In the genomic region with DNA sequence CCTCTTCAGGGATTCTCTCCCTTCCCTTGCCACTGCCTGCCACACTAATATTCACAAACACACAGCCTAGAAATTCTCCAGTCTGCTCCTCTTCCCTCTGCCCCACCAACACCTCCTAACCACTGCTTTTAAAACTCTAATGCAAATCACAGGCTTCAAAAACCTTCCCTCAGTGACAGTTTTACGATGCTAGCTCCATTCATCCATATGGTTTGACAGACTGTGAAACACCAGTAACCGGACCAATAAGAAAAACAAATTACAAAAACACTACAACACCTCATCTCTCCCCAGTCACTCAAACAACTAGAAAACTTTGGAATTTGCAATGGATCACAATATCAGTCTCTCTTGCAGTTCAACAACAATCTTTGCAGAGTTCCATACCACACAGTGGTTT, we compare ENCODE assay signal across 25 cellular contexts. TPM values are rescaled to one million over a fixed set of nuclear protein-coding genes. Genes with fewer than 3 reads are reported as not detected.
A peak's percentile ranks its signal among the peaks of the same experiment; 100 is the strongest.
DNase-seq lines count a peak whose midpoint lies in the region; ATAC-seq and TF ChIP-seq lines count a peak whose summit lies in the region.
"Had no signal": no experiment of that assay in that cellular context is flagged by ENCODE, and none has a peak within 500 bp of the region (broad histone marks: within the 10 kb centered on the region; RNA-seq: fewer than 3 reads in every experiment).

No MANE protein-coding gene starts in this region.

- CTCF ChIA-PET in HEK293 (lab: Yijun Ruan, JAX), result interaction anchor here (1.1 kb wide), 1 partner anchor 12 kb away, joined by 3 read pairs; no protein-coding TSS in a partner anchor
- CTCF ChIA-PET in activated CD8-positive, alpha-beta memory T cell treated with anti-CD3 and anti-CD28 coated beads, Interleukin-2, amount 10 ng/mL, durations not matched to agents 7 days and 5 days (lab: Charles Lee), result interaction anchor here (1.4 to 2.4 kb wide), 2 partner anchors 17 to 371 kb away, joined by 3 to 10 read pairs; no protein-coding TSS in a partner anchor

- H3K4me3 Mint-ChIP-seq in activated CD8-positive, alpha-beta memory T cell treated with anti-CD3 and anti-CD28 coated beads, Interleukin-2, amount 10 ng/mL, durations not matched to agents 7 days and 5 days, result no peak overlapping the region
- H3K4me3 Mint-ChIP-seq: activated CD4-positive, alpha-beta T cell treated with anti-CD3 and anti-CD28 coated beads, Interleukin-2, amount 10 ng/mL, durations not matched to agents 24 days and 14 days; CD4-positive, alpha-beta memory T cell had no signal

- H3K4me3 ChIP-seq in HEK293 (ENCODE audit: low read depth, low read length) (no peak overlapping the region), mesenchymal stem cell (ENCODE audit: insufficient read depth in 1 of 2, low read depth in 1 of 2, low read length in 2 of 2) (no peak overlapping the region)
- H3K4me3 ChIP-seq: body of pancreas, HAP-1, stomach, thyroid gland had no signal

- no peak for TF ChIP-seq CTCF in HEK293 (tag by site-specific recombination; IDR thresholded peaks at IDR 0.05)

- no peak overlapping the region for H2BK15ac ChIP-seq in mesenchymal stem cell (ENCODE audit: low read depth, poor library complexity, severe bottlenecking)

- H3K14ac ChIP-seq in mesenchymal stem cell (ENCODE audit: low read length in 2 of 2), result no peak overlapping the region

- peaks cover 12% of the 10 kb centered on the region for H3K36me3 Mint-ChIP-seq in activated CD8-positive, alpha-beta memory T cell treated with anti-CD3 and anti-CD28 coated beads, Interleukin-2, amount 10 ng/mL, durations not matched to agents 7 days and 5 days

- H3K9me3 ChIP-seq in HEK293 (ENCODE audit: control insufficient read depth, insufficient read depth, low read depth, low read length) (no peaks in the 10 kb centered on the region), mesenchymal stem cell (ENCODE audit: control insufficient read depth, low read length) (no peaks in the 10 kb centered on the region)
- H3K9me3 ChIP-seq: body of pancreas, HAP-1, neutrophil, stomach, thyroid gland had no signal

- no peak overlapping the region for H3K4ac ChIP-seq in mesenchymal stem cell (ENCODE audit: low read depth in 1 of 2, low read length in 2 of 2)

- no peak overlapping the region for H2AK5ac ChIP-seq in mesenchymal stem cell (ENCODE audit: low read length, severe bottlenecking)

- no peak overlapping the region for H3K18ac ChIP-seq in mesenchymal stem cell (ENCODE audit: low read depth in 1 of 2, low read length in 2 of 2)

- H4K91ac ChIP-seq in mesenchymal stem cell (ENCODE audit: low read length), result no peak overlapping the region

- no peak overlapping the region for H2BK5ac ChIP-seq in mesenchymal stem cell (ENCODE audit: low read depth, low read length, poor library complexity, severe bottlenecking)

- peaks cover 3% of the 10 kb centered on the region for H3K9me3 Mint-ChIP-seq in activated CD8-positive, alpha-beta memory T cell treated with anti-CD3 and anti-CD28 coated beads, Interleukin-2, amount 10 ng/mL, durations not matched to agents 7 days and 5 days (ENCODE audit: low read depth)

- no peak overlapping the region for H3K9ac ChIP-seq in mesenchymal stem cell (ENCODE audit: low read length)

- H3K79me1 ChIP-seq in mesenchymal stem cell (replicated peaks; ENCODE audit: low read length, poor library complexity, severe bottlenecking), result peaks cover 3% of the 10 kb centered on the region

- WGBS in mesenchymal stem cell, result 26% methylated on average over 2 of the region's 2 CpGs

- ATAC-seq in GM18870 (IDR thresholded peaks at IDR 0.05; ENCODE audit: unreplicated experiment), result no peak
- no peak for ATAC-seq in activated CD8-positive, alpha-beta memory T cell treated with anti-CD3 and anti-CD28 coated beads, Interleukin-2, amount 10 ng/mL, durations not matched to agents 7 days and 5 days
- ATAC-seq: body of pancreas had no signal

- peaks cover 50% of the 10 kb centered on the region for H3K27me3 Mint-ChIP-seq in activated CD8-positive, alpha-beta memory T cell treated with anti-CD3 and anti-CD28 coated beads, Interleukin-2, amount 10 ng/mL, durations not matched to agents 7 days and 5 days

- POLR2A ChIA-PET in HEK293 (lab: Yijun Ruan, JAX), result no interaction called here

- H2AFZ ChIP-seq in mesenchymal stem cell (ENCODE audit: low read depth, low read length), result no peak overlapping the region

- H3K4me1 ChIP-seq in HEK293 (ENCODE audit: control insufficient read depth, insufficient read depth, low read length), result peaks cover 11% of the 10 kb centered on the region
- peaks cover 14% of the 10 kb centered on the region for H3K4me1 ChIP-seq in mesenchymal stem cell (ENCODE audit: control insufficient read depth, insufficient read depth, low read depth, low read length)

- no peak overlapping the region for H3K27ac Mint-ChIP-seq in activated CD8-positive, alpha-beta memory T cell treated with anti-CD3 and anti-CD28 coated beads, Interleukin-2, amount 10 ng/mL, durations not matched to agents 7 days and 5 days
- H3K27ac Mint-ChIP-seq: activated CD4-positive, alpha-beta T cell treated with anti-CD3 and anti-CD28 coated beads, Interleukin-2, amount 10 ng/mL, durations not matched to agents 24 days and 14 days; CD4-positive, alpha-beta memory T cell had no signal

- H2BK120ac ChIP-seq in mesenchymal stem cell (ENCODE audit: low read depth, low read length), result no peak overlapping the region

- no peak overlapping the region for H2BK12ac ChIP-seq in mesenchymal stem cell (ENCODE audit: low read length in 2 of 2)

- H3K23ac ChIP-seq in mesenchymal stem cell (ENCODE audit: low read length in 2 of 2), result no peak overlapping the region

- H3K27ac ChIP-seq in HEK293 (ENCODE audit: extremely low read depth, low read depth, low read length) (no peak overlapping the region; the same call in 1 of the 2 replicates), mesenchymal stem cell (ENCODE audit: low read length, poor library complexity, severe bottlenecking) (peak overlapping the region; percentile 9)
- H3K27ac ChIP-seq: body of pancreas, neutrophil, stomach, thyroid gland, VCaP had no signal

- H3K4me1 Mint-ChIP-seq in activated CD8-positive, alpha-beta memory T cell treated with anti-CD3 and anti-CD28 coated beads, Interleukin-2, amount 10 ng/mL, durations not matched to agents 7 days and 5 days, result peaks cover 34% of the 10 kb centered on the region

- H4K8ac ChIP-seq in mesenchymal stem cell (ENCODE audit: low read length), result no peak overlapping the region

- DNase-seq in DMS 273 (lab: John Stamatoyannopoulos, UW; ENCODE audit: unreplicated experiment) (peak; percentile 90), NCI-H69 (lab: John Stamatoyannopoulos, UW) (peak; percentile 8), mesenchymal stem cell (no peak), NCI-H2196 treated with DMSO at 0.1 percent for 48 hours (lab: John Stamatoyannopoulos, UW; ENCODE audit: unreplicated experiment) (no peak)
- DNase-seq in activated CD4-positive, CD25-positive, alpha-beta regulatory T cell (lab: John Stamatoyannopoulos, UW), result no peak
- no peak for DNase-seq in activated CD8-positive, alpha-beta memory T cell treated with anti-CD3 and anti-CD28 coated beads, Interleukin-2, amount 10 ng/mL, durations not matched to agents 7 days and 5 days
- DNase-seq: activated CD4-positive, alpha-beta T cell treated with anti-CD3 and anti-CD28 coated beads, Interleukin-2, amount 10 ng/mL, durations not matched to agents 24 days and 14 days; activated T-cell treated with anti-CD3 and anti-CD28 coated beads, Interleukin-2, amount 50 U/mL, for 48 hours; body of pancreas; CD4-positive, alpha-beta memory T cell; DMS153; KBM-7; mammary epithelial cell; NCI-H1436 treated with DMSO at 0.1 percent for 48 hours; NCI-H510A treated with DMSO at 0.1 percent for 48 hours; SHP77 treated with DMSO at 0.1 percent for 48 hours; stomach; T-helper 9 cell; thyroid gland had no signal

- H3K36me3 ChIP-seq in HEK293 (ENCODE audit: control insufficient read depth in 2 of 2, insufficient read depth in 1 of 2, low read length in 2 of 2) (no peaks in the 10 kb centered on the region), mesenchymal stem cell (ENCODE audit: control insufficient read depth in 1 of 2, insufficient read depth in 2 of 2, low read depth in 1 of 2, low read length in 2 of 2) (no peaks in the 10 kb centered on the region)
- H3K36me3 ChIP-seq: HAP-1, neutrophil, stomach, thyroid gland had no signal

- H3K27me3 ChIP-seq in mesenchymal stem cell (ENCODE audit: control insufficient read depth in 1 of 2, insufficient read depth in 1 of 2, low read length in 2 of 2), result peaks cover 0 to 14% of the 10 kb centered on the region in 2 experiments
- H3K27me3 ChIP-seq: body of pancreas, thyroid gland had no signal

- no peak overlapping the region for H3K4me2 ChIP-seq in mesenchymal stem cell (ENCODE audit: low read length, poor library complexity, severe bottlenecking)

TF ChIP-seq in HEK293, 187 proteins besides CTCF, POLR2A, EP300 and RAD21 (continues in another document):
- TF ChIP-seq, protein P1, sequence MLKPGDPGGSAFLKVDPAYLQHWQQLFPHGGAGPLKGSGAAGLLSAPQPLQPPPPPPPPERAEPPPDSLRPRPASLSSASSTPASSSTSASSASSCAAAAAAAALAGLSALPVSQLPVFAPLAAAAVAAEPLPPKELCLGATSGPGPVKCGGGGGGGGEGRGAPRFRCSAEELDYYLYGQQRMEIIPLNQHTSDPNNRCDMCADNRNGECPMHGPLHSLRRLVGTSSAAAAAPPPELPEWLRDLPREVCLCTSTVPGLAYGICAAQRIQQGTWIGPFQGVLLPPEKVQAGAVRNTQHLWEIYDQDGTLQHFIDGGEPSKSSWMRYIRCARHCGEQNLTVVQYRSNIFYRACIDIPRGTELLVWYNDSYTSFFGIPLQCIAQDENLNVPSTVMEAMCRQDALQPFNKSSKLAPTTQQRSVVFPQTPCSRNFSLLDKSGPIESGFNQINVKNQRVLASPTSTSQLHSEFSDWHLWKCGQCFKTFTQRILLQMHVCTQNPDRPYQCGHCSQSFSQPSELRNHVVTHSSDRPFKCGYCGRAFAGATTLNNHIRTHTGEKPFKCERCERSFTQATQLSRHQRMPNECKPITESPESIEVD (tag by site-specific recombination; IDR thresholded peaks at IDR 0.05), result 0 out of 2 replicates have a peak, but pooled peaks have one; percentile 20

RNA-seq across cellular contexts. Expression of a gene that starts 5.7 kb away (rescaled TPM):
- 1.0 TPM for polyA plus RNA-seq in mesenchymal stem cell (2013, experiment 1 of 2)
- polyA plus RNA-seq in mesenchymal stem cell (2013, experiment 2 of 2), result 0.90 TPM
- total RNA-seq in activated CD8-positive, alpha-beta memory T cell treated with anti-CD3 and anti-CD28 coated beads, Interleukin-2, amount 10 ng/mL, durations not matched to agents 7 days and 5 days, result 10 to 100 TPM; 10.2 to 12.2 TPM
- total RNA-seq: HT-29 had no signal

RNA-seq across cellular contexts. Expression of a gene that starts 38.1 kb away (rescaled TPM):
- polyA plus RNA-seq in mesenchymal stem cell (2013, experiment 1 of 2), result 21.1 TPM
- 23.4 TPM for polyA plus RNA-seq in mesenchymal stem cell (2013, experiment 2 of 2)
- 10 to 100 TPM; 17.3 to 23.1 TPM for total RNA-seq in activated CD8-positive, alpha-beta memory T cell treated with anti-CD3 and anti-CD28 coated beads, Interleukin-2, amount 10 ng/mL, durations not matched to agents 7 days and 5 days

Comparison
In these comparisons a context has a peak if more than half of its experiments do, and no peak if none do; other contexts are left out.
1. DNase-seq: peak in DMS 273 (single experiment) and NCI-H69 (single experiment); none in mesenchymal stem cell (single experiment), activated CD4-positive, CD25-positive, alpha-beta regulatory T cell (0 of 4), activated CD8-positive, alpha-beta memory T cell treated with anti-CD3 and anti-CD28 coated beads, Interleukin-2, amount 10 ng/mL, durations not matched to agents 7 days and 5 days (single experiment) and NCI-H2196 treated with DMSO at 0.1 percent for 48 hours (single experiment).